13 cellular contexts compared by ENCODE assay signal in genomic region chr10:99924856-99925255, GRCh38.
"Had no signal": no experiment of that assay in that cellular context is flagged by ENCODE, and none has a peak within 500 bp of the region (broad histone marks: within the 10 kb centered on the region; RNA-seq: fewer than 3 reads in every experiment).

No MANE protein-coding gene starts in this region.

- H3K27me3 Mint-ChIP-seq: natural killer cell treated with Interleukin-12 subunit alpha and Interleukin-12 subunit beta and Interleukin-15 and Interleukin-18, amount 100 ng/mL, for 72 hours; T-cell had no signal

- H3K4me3 Mint-ChIP-seq: activated CD4-positive, alpha-beta T cell treated with anti-CD3 and anti-CD28 coated beads, Interleukin-2, amount 10 ng/mL, durations not matched to agents 24 days and 14 days; activated naive CD4-positive, alpha-beta T cell treated with anti-CD3 and anti-CD28 coated beads for 36 hours; natural killer cell treated with Interleukin-12 subunit alpha and Interleukin-12 subunit beta and Interleukin-15 and Interleukin-18, amount 100 ng/mL, for 72 hours; stimulated activated effector memory CD8-positive, alpha-beta T cell treated with anti-CD3 and anti-CD28 coated beads, Interleukin-12 subunit alpha, Interleukin-12 subunit beta, amount 100 ng/mL, for 72 hours; T-cell had no signal

- DNase-seq: activated CD4-positive, alpha-beta T cell treated with anti-CD3 and anti-CD28 coated beads, Interleukin-2, amount 10 ng/mL, durations not matched to agents 24 days and 14 days; activated naive CD4-positive, alpha-beta T cell treated with anti-CD3 and anti-CD28 coated beads for 36 hours; effector CD8-positive, alpha-beta T cell; hypothalamus; pancreas; right cardiac atrium; T-cell had no signal

- H3K9me3 Mint-ChIP-seq: activated CD4-positive, alpha-beta T cell treated with anti-CD3 and anti-CD28 coated beads, Interleukin-2, amount 10 ng/mL, durations not matched to agents 24 days and 14 days; activated naive CD4-positive, alpha-beta T cell treated with anti-CD3 and anti-CD28 coated beads for 36 hours; natural killer cell treated with Interleukin-12 subunit alpha and Interleukin-12 subunit beta and Interleukin-15 and Interleukin-18, amount 100 ng/mL, for 72 hours; stimulated activated effector memory CD8-positive, alpha-beta T cell treated with anti-CD3 and anti-CD28 coated beads, Interleukin-12 subunit alpha, Interleukin-12 subunit beta, amount 100 ng/mL, for 72 hours; T-cell had no signal

- H3K36me3 ChIP-seq: cardiac muscle cell, pancreas, tibial nerve had no signal

- H3K27ac Mint-ChIP-seq: activated CD4-positive, alpha-beta T cell treated with anti-CD3 and anti-CD28 coated beads, Interleukin-2, amount 10 ng/mL, durations not matched to agents 24 days and 14 days; activated naive CD4-positive, alpha-beta T cell treated with anti-CD3 and anti-CD28 coated beads for 36 hours; natural killer cell treated with Interleukin-12 subunit alpha and Interleukin-12 subunit beta and Interleukin-15 and Interleukin-18, amount 100 ng/mL, for 72 hours; stimulated activated effector memory CD8-positive, alpha-beta T cell treated with anti-CD3 and anti-CD28 coated beads, Interleukin-12 subunit alpha, Interleukin-12 subunit beta, amount 100 ng/mL, for 72 hours; T-cell had no signal

- H3K36me3 Mint-ChIP-seq: natural killer cell treated with Interleukin-12 subunit alpha and Interleukin-12 subunit beta and Interleukin-15 and Interleukin-18, amount 100 ng/mL, for 72 hours; stimulated activated effector memory CD8-positive, alpha-beta T cell treated with anti-CD3 and anti-CD28 coated beads, Interleukin-12 subunit alpha, Interleukin-12 subunit beta, amount 100 ng/mL, for 72 hours had no signal

- ATAC-seq: natural killer cell treated with Interleukin-12 subunit alpha and Interleukin-12 subunit beta and Interleukin-15 and Interleukin-18, amount 100 ng/mL, for 72 hours; pancreas; right cardiac atrium; stimulated activated effector memory CD8-positive, alpha-beta T cell treated with anti-CD3 and anti-CD28 coated beads, Interleukin-12 subunit alpha, Interleukin-12 subunit beta, amount 100 ng/mL, for 72 hours; T-cell had no signal

- H3K27ac ChIP-seq: cardiac muscle cell, SK-N-MC, tibial nerve had no signal

- H3K27me3 ChIP-seq: cardiac muscle cell, pancreas, tibial nerve had no signal

- H3K9me3 ChIP-seq: pancreas, tibial nerve had no signal

- H3K4me3 ChIP-seq: cardiac muscle cell, lung, SK-N-MC, tibial nerve had no signal
